Comparison of ENCODE assay signal across 15 cellular contexts in the genomic region with DNA sequence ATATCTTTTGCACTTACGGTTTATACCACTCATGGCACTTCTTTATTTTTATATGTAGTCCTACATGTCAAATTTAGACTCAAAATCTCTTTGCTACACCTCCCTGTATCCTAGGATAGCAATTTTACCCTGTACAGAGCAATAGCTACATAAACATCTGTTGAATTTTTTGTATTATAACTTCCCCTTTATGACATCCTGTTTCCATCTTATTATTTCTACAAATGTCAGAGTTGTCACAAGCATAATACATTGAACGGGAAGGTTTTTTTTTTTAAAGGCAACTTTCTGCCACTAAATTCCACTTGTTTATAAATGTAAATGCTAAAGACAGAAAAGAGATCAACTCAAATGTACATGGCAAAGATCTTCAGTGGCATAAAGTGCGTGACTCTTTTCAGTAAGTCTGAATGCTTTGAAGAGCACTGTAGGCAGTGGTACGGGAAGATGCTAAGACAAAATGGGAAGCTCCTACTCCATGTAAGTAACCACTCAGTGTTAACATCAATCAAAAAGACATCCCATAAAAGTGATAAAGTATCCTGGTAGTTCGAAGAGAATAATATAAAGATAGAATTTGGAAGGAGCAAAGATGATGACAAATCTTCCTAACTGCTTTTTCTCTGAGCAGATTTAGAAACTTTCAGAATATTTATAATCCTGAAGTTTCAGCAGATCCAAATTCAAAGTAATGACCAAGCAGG. TPM values are rescaled to one million over a fixed set of nuclear protein-coding genes. Genes with fewer than 3 reads are reported as not detected.
DNase-seq lines count a peak whose midpoint lies in the region; ATAC-seq and TF ChIP-seq lines count a peak whose summit lies in the region.
"Had no signal": no experiment of that assay in that cellular context is flagged by ENCODE, and none has a peak within 500 bp of the region (broad histone marks: within the 10 kb centered on the region; RNA-seq: fewer than 3 reads in every experiment).

No MANE protein-coding gene starts in this region.

- no peak overlapping the region for H3K27ac ChIP-seq in aorta (ENCODE audit: low read depth in 1 of 2, low read length in 2 of 2)
- H3K27ac ChIP-seq: 22Rv1, colonic mucosa, thoracic aorta, WERI-Rb-1 had no signal

- no peaks in the 10 kb centered on the region for H3K27me3 ChIP-seq in aorta (ENCODE audit: control insufficient read depth in 1 of 2, insufficient read depth in 2 of 2, low read length in 1 of 2)
- H3K27me3 ChIP-seq: colonic mucosa, sigmoid colon had no signal

- intact Hi-C loops in activated B cell treated with CpG ODN at 0.5 μM for 24 hours (cut with micrococcal nuclease) (loop anchor here (1.0 to 5.0 kb wide), 3 partner anchors 10 to 112 kb away; partner anchors contain the start of gene LRRC37A3), natural killer cell (cut with micrococcal nuclease) (no loop called here), aorta (cut with DNase I) (no loop called here)

- H3K4me3 ChIP-seq in aorta (ENCODE audit: low read length in 2 of 2), result no peak overlapping the region
- H3K4me3 ChIP-seq: colonic mucosa, sigmoid colon, thoracic aorta had no signal

- 52 to 61% methylated on average over 5 of the region's 5 CpGs for WGBS in aorta, 2 donors

- no peaks in the 10 kb centered on the region for H3K9me3 ChIP-seq in aorta (ENCODE audit: control insufficient read depth, low read length)
- H3K9me3 ChIP-seq: colonic mucosa, sigmoid colon, thoracic aorta had no signal

- H3K36me3 ChIP-seq in aorta (ENCODE audit: control insufficient read depth in 1 of 2, insufficient read depth in 2 of 2, low read length in 1 of 2), result no peaks in the 10 kb centered on the region
- H3K36me3 ChIP-seq: colonic mucosa, sigmoid colon, thoracic aorta had no signal

- ATAC-seq in activated B cell treated with CpG ODN at 0.5 μM for 24 hours (ENCODE audit: low read depth) (peak; percentile 62), natural killer cell (peak in 1 of 3 donors; percentile 38), aorta (ENCODE audit: low FRiP score) (no peak), HG02571 (IDR thresholded peaks at IDR 0.05; ENCODE audit: unreplicated experiment) (no peak)

- H3K27ac Mint-ChIP-seq in activated B cell treated with CpG ODN at 0.5 μM for 24 hours (peak overlapping the region; percentile 89), natural killer cell (peak overlapping the region; percentile 68 to 86)
- H3K27ac Mint-ChIP-seq: activated naive CD8-positive, alpha-beta T cell treated with anti-CD3 and anti-CD28 coated beads, Interleukin-2, amount 10 ng/mL, durations not matched to agents 7 days and 5 days had no signal

- DNase-seq in NOMO-1 (lab: John Stamatoyannopoulos, UW; ENCODE audit: unreplicated experiment in 2 of 2) (peak; percentile 14 to 70), NOMO-1 treated with dmso at 0.1 percent for 144 hours (lab: John Stamatoyannopoulos, UW; ENCODE audit: unreplicated experiment) (no peak), KG1 (lab: John Stamatoyannopoulos, UW) (peak; percentile 20), activated B cell treated with CpG ODN at 0.5 μM for 24 hours (no peak), natural killer cell (no peak), mesenteric fat pad (ENCODE audit: low spot score) (no peak), aorta (no peak)
- DNase-seq: activated naive CD8-positive, alpha-beta T cell treated with anti-CD3 and anti-CD28 coated beads, Interleukin-2, amount 10 ng/mL, durations not matched to agents 7 days and 5 days; colonic mucosa; NCI-H345; sigmoid colon; WERI-Rb-1 had no signal

- peaks cover 32% of the 10 kb centered on the region for H3K36me3 Mint-ChIP-seq in activated B cell treated with CpG ODN at 0.5 μM for 24 hours (ENCODE audit: low read depth)
- H3K36me3 Mint-ChIP-seq in natural killer cell, result no peaks in the 10 kb centered on the region

- H3K4me1 ChIP-seq in aorta (ENCODE audit: control insufficient read depth in 1 of 2, insufficient read depth in 2 of 2, low read length in 2 of 2), result peaks cover 0 to 2% of the 10 kb centered on the region in 2 donors
- H3K4me1 ChIP-seq: colonic mucosa had no signal

- H3K4me1 Mint-ChIP-seq in activated B cell treated with CpG ODN at 0.5 μM for 24 hours, result peaks cover 86% of the 10 kb centered on the region
- peaks cover 65 to 69% of the 10 kb centered on the region in 2 donors for H3K4me1 Mint-ChIP-seq in natural killer cell

- POLR2A ChIA-PET in activated B cell treated with CpG ODN at 0.5 μM for 24 hours (lab: Charles Lee), result interaction anchor here (0.6 to 2.7 kb wide), 10 partner anchors 9 to 139 kb away, joined by 3 to 24 read pairs (median 4); partner anchors contain the start of gene GNA13

- peak overlapping the region; percentile 62 for H3K4me3 Mint-ChIP-seq in activated B cell treated with CpG ODN at 0.5 μM for 24 hours
- peak overlapping the region; percentile 62 for H3K4me3 Mint-ChIP-seq in natural killer cell
- H3K4me3 Mint-ChIP-seq: activated naive CD8-positive, alpha-beta T cell treated with anti-CD3 and anti-CD28 coated beads, Interleukin-2, amount 10 ng/mL, durations not matched to agents 7 days and 5 days had no signal

- CTCF ChIA-PET in activated B cell treated with CpG ODN at 0.5 μM for 24 hours (lab: Charles Lee), result interaction anchor here (0.7 to 1.2 kb wide), 3 partner anchors 29 to 70 kb away, joined by 3 read pairs; no protein-coding TSS in a partner anchor

- H3K27me3 Mint-ChIP-seq in activated B cell treated with CpG ODN at 0.5 μM for 24 hours, result no peaks in the 10 kb centered on the region
- H3K27me3 Mint-ChIP-seq in natural killer cell (ENCODE audit: low read depth in 2 of 2), result no peaks in the 10 kb centered on the region
- H3K27me3 Mint-ChIP-seq: activated naive CD8-positive, alpha-beta T cell treated with anti-CD3 and anti-CD28 coated beads, Interleukin-2, amount 10 ng/mL, durations not matched to agents 7 days and 5 days had no signal

- no peak for TF ChIP-seq CTCF in activated B cell treated with CpG ODN at 0.5 μM for 24 hours (IDR thresholded peaks at IDR 0.05)
- no peak for TF ChIP-seq CTCF in natural killer cell (IDR thresholded peaks at IDR 0.05)

- no peaks in the 10 kb centered on the region for H3K9me3 Mint-ChIP-seq in activated B cell treated with CpG ODN at 0.5 μM for 24 hours
- H3K9me3 Mint-ChIP-seq in natural killer cell, result no peaks in the 10 kb centered on the region

RNA-seq across cellular contexts. Expression of gene GNA13, which starts 26.8 kb away (rescaled TPM):
- 70.8 and 75.8 TPM in 2 replicates for total RNA-seq in activated B cell treated with CpG ODN at 0.5 μM for 24 hours
- 100 to 1,000 TPM; 151 to 165 (median 161) TPM for total RNA-seq in natural killer cell
- 50.9 TPM for total RNA-seq in mesenteric fat pad
- total RNA-seq in aorta, result 10 to 100 TPM; 42.2 to 45.5 TPM
- polyA plus RNA-seq in aorta, result 10 to 100 TPM; 13.6 to 26.5 TPM

Comparison
In these comparisons a context has a peak if more than half of its experiments do, and no peak if none do; other contexts are left out.
1. DNase-seq: peak in NOMO-1 (2 of 2) and KG1 (single experiment); none in NOMO-1 treated with dmso at 0.1 percent for 144 hours (single experiment), activated B cell treated with CpG ODN at 0.5 μM for 24 hours (single experiment), natural killer cell (single experiment), mesenteric fat pad (single experiment) and aorta (0 of 2).